ENCODE assay signal across 2 cellular contexts in the genomic region with DNA sequence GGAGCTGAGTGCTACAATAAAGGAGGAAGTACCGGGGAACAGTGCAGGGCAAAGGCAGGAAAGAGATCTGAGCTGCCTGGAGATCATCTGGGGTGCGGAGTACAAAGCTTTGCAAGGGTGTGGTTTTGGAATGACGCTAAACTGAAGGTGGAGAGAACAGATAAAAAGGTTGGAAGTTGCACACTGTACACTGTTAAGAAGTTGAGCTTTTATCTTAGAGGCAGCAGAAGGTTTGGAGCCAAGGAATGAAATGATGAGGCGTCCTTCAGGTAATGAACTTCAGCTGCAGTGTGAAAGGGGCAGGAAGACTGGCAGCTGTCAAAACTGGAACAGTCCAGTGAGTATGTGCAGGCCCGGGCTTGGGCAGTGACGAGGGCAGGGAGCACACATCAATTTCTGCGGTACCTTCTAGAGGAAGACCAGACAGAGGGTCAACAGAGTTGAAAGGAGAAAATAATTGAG.
TF ChIP-seq lines count a peak whose summit lies in the region.

No MANE protein-coding gene starts in this region.

TF ChIP-seq in SK-N-SH, 30 proteins besides CTCF, POLR2A, EP300 and RAD21 (continued from another document):
- TF ChIP-seq, protein P1, sequence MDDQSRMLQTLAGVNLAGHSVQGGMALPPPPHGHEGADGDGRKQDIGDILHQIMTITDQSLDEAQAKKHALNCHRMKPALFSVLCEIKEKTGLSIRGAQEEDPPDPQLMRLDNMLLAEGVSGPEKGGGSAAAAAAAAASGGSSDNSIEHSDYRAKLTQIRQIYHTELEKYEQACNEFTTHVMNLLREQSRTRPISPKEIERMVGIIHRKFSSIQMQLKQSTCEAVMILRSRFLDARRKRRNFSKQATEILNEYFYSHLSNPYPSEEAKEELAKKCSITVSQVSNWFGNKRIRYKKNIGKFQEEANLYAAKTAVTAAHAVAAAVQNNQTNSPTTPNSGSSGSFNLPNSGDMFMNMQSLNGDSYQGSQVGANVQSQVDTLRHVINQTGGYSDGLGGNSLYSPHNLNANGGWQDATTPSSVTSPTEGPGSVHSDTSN (IDR thresholded peaks at IDR 0.05), result 0 out of 2 replicates have a peak, but pooled peaks have one; percentile 13

TF ChIP-seq in SK-N-SH treated with all-trans-retinoic acid at 6 μM for 48 hours, 23 proteins besides CTCF, POLR2A, EP300 and RAD21 (continued from another document):
- TF ChIP-seq, protein P2, sequence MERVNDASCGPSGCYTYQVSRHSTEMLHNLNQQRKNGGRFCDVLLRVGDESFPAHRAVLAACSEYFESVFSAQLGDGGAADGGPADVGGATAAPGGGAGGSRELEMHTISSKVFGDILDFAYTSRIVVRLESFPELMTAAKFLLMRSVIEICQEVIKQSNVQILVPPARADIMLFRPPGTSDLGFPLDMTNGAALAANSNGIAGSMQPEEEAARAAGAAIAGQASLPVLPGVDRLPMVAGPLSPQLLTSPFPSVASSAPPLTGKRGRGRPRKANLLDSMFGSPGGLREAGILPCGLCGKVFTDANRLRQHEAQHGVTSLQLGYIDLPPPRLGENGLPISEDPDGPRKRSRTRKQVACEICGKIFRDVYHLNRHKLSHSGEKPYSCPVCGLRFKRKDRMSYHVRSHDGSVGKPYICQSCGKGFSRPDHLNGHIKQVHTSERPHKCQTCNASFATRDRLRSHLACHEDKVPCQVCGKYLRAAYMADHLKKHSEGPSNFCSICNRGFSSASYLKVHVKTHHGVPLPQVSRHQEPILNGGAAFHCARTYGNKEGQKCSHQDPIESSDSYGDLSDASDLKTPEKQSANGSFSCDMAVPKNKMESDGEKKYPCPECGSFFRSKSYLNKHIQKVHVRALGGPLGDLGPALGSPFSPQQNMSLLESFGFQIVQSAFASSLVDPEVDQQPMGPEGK (CRISPR knock-in tag; IDR thresholded peaks at IDR 0.05; ENCODE audit: borderline replicate concordance), result no peak
- TF ChIP-seq, protein P3, sequence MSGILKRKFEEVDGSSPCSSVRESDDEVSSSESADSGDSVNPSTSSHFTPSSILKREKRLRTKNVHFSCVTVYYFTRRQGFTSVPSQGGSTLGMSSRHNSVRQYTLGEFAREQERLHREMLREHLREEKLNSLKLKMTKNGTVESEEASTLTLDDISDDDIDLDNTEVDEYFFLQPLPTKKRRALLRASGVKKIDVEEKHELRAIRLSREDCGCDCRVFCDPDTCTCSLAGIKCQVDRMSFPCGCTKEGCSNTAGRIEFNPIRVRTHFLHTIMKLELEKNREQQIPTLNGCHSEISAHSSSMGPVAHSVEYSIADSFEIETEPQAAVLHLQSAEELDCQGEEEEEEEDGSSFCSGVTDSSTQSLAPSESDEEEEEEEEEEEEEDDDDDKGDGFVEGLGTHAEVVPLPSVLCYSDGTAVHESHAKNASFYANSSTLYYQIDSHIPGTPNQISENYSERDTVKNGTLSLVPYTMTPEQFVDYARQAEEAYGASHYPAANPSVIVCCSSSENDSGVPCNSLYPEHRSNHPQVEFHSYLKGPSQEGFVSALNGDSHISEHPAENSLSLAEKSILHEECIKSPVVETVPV (CRISPR knock-in tag; IDR thresholded peaks at IDR 0.05), result no peak
- TF ChIP-seq ZNF565 (CRISPR knock-in tag; conservative IDR thresholded peaks at IDR 0.05; ENCODE audit: low read depth), result no peak
- no peak for TF ChIP-seq ISL1 (CRISPR knock-in tag; IDR thresholded peaks at IDR 0.05)
- TF ChIP-seq, protein P4, sequence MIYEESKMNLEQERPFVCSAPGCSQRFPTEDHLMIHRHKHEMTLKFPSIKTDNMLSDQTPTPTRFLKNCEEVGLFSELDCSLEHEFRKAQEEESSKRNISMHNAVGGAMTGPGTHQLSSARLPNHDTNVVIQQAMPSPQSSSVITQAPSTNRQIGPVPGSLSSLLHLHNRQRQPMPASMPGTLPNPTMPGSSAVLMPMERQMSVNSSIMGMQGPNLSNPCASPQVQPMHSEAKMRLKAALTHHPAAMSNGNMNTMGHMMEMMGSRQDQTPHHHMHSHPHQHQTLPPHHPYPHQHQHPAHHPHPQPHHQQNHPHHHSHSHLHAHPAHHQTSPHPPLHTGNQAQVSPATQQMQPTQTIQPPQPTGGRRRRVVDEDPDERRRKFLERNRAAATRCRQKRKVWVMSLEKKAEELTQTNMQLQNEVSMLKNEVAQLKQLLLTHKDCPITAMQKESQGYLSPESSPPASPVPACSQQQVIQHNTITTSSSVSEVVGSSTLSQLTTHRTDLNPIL (CRISPR knock-in tag; IDR thresholded peaks at IDR 0.05; ENCODE audit: low read depth), result no peak
- TF ChIP-seq BACH2 (CRISPR knock-in tag; IDR thresholded peaks at IDR 0.05; ENCODE audit: borderline replicate concordance), result no peak
- TF ChIP-seq PPARA (CRISPR knock-in tag; IDR thresholded peaks at IDR 0.05; ENCODE audit: borderline replicate concordance), result no peak
- no peak for TF ChIP-seq RARB (CRISPR knock-in tag; IDR thresholded peaks at IDR 0.05)
- TF ChIP-seq ZNF8 (CRISPR knock-in tag; IDR thresholded peaks at IDR 0.05), result no peak
- TF ChIP-seq, protein P5, sequence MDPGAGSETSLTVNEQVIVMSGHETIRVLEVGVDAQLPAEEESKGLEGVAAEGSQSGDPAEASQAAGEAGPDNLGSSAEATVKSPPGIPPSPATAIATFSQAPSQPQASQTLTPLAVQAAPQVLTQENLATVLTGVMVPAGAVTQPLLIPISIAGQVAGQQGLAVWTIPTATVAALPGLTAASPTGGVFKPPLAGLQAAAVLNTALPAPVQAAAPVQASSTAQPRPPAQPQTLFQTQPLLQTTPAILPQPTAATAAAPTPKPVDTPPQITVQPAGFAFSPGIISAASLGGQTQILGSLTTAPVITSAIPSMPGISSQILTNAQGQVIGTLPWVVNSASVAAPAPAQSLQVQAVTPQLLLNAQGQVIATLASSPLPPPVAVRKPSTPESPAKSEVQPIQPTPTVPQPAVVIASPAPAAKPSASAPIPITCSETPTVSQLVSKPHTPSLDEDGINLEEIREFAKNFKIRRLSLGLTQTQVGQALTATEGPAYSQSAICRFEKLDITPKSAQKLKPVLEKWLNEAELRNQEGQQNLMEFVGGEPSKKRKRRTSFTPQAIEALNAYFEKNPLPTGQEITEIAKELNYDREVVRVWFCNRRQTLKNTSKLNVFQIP (CRISPR knock-in tag; IDR thresholded peaks at IDR 0.05; ENCODE audit: borderline replicate concordance, low read depth), result no peak
- TF ChIP-seq ESRRG (CRISPR knock-in tag; IDR thresholded peaks at IDR 0.05), result no peak
- TF ChIP-seq ARNTL (CRISPR knock-in tag; IDR thresholded peaks at IDR 0.05; ENCODE audit: borderline replicate concordance, low read depth), result no peak
- no peak for TF ChIP-seq ZNF70 (CRISPR knock-in tag; IDR thresholded peaks at IDR 0.05)
- TF ChIP-seq SNAI2 (CRISPR knock-in tag; IDR thresholded peaks at IDR 0.05), result no peak
